In genomic region chr18:57128229-57128911, GRCh38 we compare ENCODE assay signal across 28 cellular contexts. TPM values are rescaled to one million over a fixed set of nuclear protein-coding genes. Genes with fewer than 3 reads are reported as not detected.
DNase-seq lines count a peak whose midpoint lies in the region; ATAC-seq, FAIRE-seq and TF ChIP-seq lines count a peak whose summit lies in the region.
"Had no signal": no experiment of that assay in that cellular context is flagged by ENCODE, and none has a peak within 500 bp of the region (broad histone marks: within the 10 kb centered on the region; RNA-seq: fewer than 3 reads in every experiment).

No MANE protein-coding gene starts in this region.

- H3K9me3 ChIP-seq in BE2C (no peaks in the 10 kb centered on the region), GM12878 (replicated peaks; ENCODE audit: control insufficient read depth, insufficient read depth, low read length) (no peaks in the 10 kb centered on the region), liver (ENCODE audit: control insufficient read depth in 4 of 4, low read length in 3 of 4) (no peaks in the 10 kb centered on the region)
- H3K9me3 ChIP-seq: BLaER1, MG63, SJCRH30 had no signal

- no peaks in the 10 kb centered on the region for H3K79me2 ChIP-seq in GM12878 (ENCODE audit: control insufficient read depth, insufficient read depth, low read length)

- BruUV-seq in GM12878 (replicated peaks; lab: Mats Ljungman, UMichigan), result no TSS peak

- H3K27me3 ChIP-seq in BE2C (no peaks in the 10 kb centered on the region), GM12878 (replicated peaks in 1 of 2; ENCODE audit: control insufficient read depth in 2 of 2, insufficient read depth in 2 of 2, low read length in 1 of 2) (no peaks in the 10 kb centered on the region; a peak in 1 of 4 replicates), liver (ENCODE audit: control insufficient read depth in 4 of 4, insufficient read depth in 4 of 4, low read length in 3 of 4) (no peaks in the 10 kb centered on the region)
- H3K27me3 ChIP-seq: BLaER1, MG63, SJCRH30 had no signal

- CTCF ChIA-PET in GM12878 (lab: Yijun Ruan, JAX), result interaction anchor here (0.6 kb wide), 1 partner anchor 379 kb away, joined by 3 read pairs; no protein-coding TSS in a partner anchor

- in situ Hi-C loops in GM12878 (cut with MboI), result no loop called here

- TF ChIP-seq POLR2A in GM12878 (IDR thresholded peaks at IDR 0.05; ENCODE audit: low read depth, low read length), result no peak

- H3K4me1 ChIP-seq in BE2C (no peaks in the 10 kb centered on the region), GM12878 (ENCODE audit: control insufficient read depth, insufficient read depth, low read length) (no peaks in the 10 kb centered on the region), liver (ENCODE audit: control insufficient read depth in 4 of 4, insufficient read depth in 4 of 4, low read length in 3 of 4) (peaks cover 5 to 23% (median 12%) of the 10 kb centered on the region in 4 donors)
- H3K4me1 ChIP-seq: BLaER1, SJCRH30 had no signal

- no peak overlapping the region for H3K4me3 ChIP-seq in BE2C (ENCODE audit: low read depth, low read length)
- H3K4me3 ChIP-seq in GM12878, result no peak overlapping the region
- H3K4me3 ChIP-seq in liver (ENCODE audit: low read depth in 1 of 3, low read length in 3 of 3), result no peak overlapping the region
- H3K4me3 ChIP-seq: BLaER1, MG63, PC-9, SJCRH30 had no signal

- DNase-seq in BE2C (peak; percentile 14), NCI-H146 treated with DMSO at 0.1 percent for 48 hours (lab: John Stamatoyannopoulos, UW; ENCODE audit: unreplicated experiment) (peak; percentile 25), GM12878 (ENCODE audit: low read depth, low spot score) (no peak), hypothalamus (lab: John Stamatoyannopoulos, UW) (no peak)
- no peak for DNase-seq in activated effector memory CD4-positive, alpha-beta T cell treated with anti-CD3 and anti-CD28 coated beads, Interleukin-2, amount 50 U/mL, for 16 hours
- DNase-seq: 8988T; CD4-positive, alpha-beta T cell; COR-L47; GDM1; H7; HFFc6; KBM-7; MG63; NCI-H1105 treated with DMSO at 0.1 percent for 48 hours; NCI-H1694 treated with DMSO at 0.1 percent for 48 hours; NCI-H2081 treated with DMSO at 0.1 percent for 48 hours; NCI-H526 treated with DMSO at 0.1 percent for 48 hours; PC-9; SJCRH30 had no signal

- POLR2A ChIA-PET in GM12878 (lab: Charles Lee), result no interaction called here

- TF ChIP-seq CTCF in BE2C (IDR thresholded peaks at IDR 0.05; ENCODE audit: low read depth, low read length) (no peak), GM12878 (IDR thresholded peaks at IDR 0.05 in 2 of 3, conservative IDR thresholded peaks at IDR 0.05 in 1 of 3; ENCODE audit: control insufficient read depth in 2 of 3, extremely low read depth in 1 of 3, insufficient read depth in 1 of 3, low read depth in 3 of 3, low read length in 3 of 3) (no peak), liver (IDR thresholded peaks at IDR 0.05; ENCODE audit: low read depth, low read length, missing input control) (no peak)

- FAIRE-seq in GM12878 (lab: Jason Lieb, UNC), result no peak
- FAIRE-seq: GM12891 had no signal

- TF ChIP-seq EP300 in GM12878 (IDR thresholded peaks at IDR 0.05; ENCODE audit: borderline replicate concordance in 1 of 2, control insufficient read depth in 1 of 2, low read depth in 2 of 2, low read length in 2 of 2), result no peak

- H3K9ac ChIP-seq in GM12878 (ENCODE audit: control insufficient read depth, insufficient read depth, low read length) (no peak overlapping the region), liver (ENCODE audit: low read depth in 1 of 2, low read length in 2 of 2) (no peak overlapping the region)
- H3K9ac ChIP-seq: BLaER1 had no signal

- H3K27ac ChIP-seq in GM12878 (ENCODE audit: control insufficient read depth, insufficient read depth), result no peak overlapping the region
- H3K27ac ChIP-seq in liver (ENCODE audit: low read depth in 1 of 2, low read length in 2 of 2), result no peak overlapping the region
- H3K27ac ChIP-seq: BLaER1, PC-9, SJCRH30 had no signal

- SMC1A ChIA-PET in GM12878 (lab: Charles Lee; ENCODE audit: uncharacterized antibody, unreplicated experiment), result interaction anchor here (0.7 to 1.2 kb wide), 2 partner anchors 18 to 22 kb away, joined by 3 to 4 read pairs; no protein-coding TSS in a partner anchor

- no peaks in the 10 kb centered on the region for H4K20me1 ChIP-seq in GM12878 (ENCODE audit: control insufficient read depth, insufficient read depth)
- H4K20me1 ChIP-seq: BLaER1 had no signal

- no peak overlapping the region for H3K4me2 ChIP-seq in GM12878 (ENCODE audit: control insufficient read depth, insufficient read depth)
- H3K4me2 ChIP-seq: BLaER1, PC-9 had no signal

- RAD21 ChIA-PET in GM12878 (lab: Charles Lee; ENCODE audit: unreplicated experiment), result no interaction called here

- no peak for TF ChIP-seq RAD21 in GM12878 (IDR thresholded peaks at IDR 0.05; ENCODE audit: insufficient read depth, low read depth, low read length)
- peak; percentile 44 to 54 for TF ChIP-seq RAD21 in liver (IDR thresholded peaks at IDR 0.05)

- H2AFZ ChIP-seq in GM12878 (ENCODE audit: control insufficient read depth, low read depth, low read length), result no peak overlapping the region
- H2AFZ ChIP-seq: PC-9 had no signal

- 40% methylated on average over 8 of the region's 8 CpGs for WGBS in GM12878 (ENCODE audit: insufficient coverage, insufficient replicate concordance, low lambda C conversion rate, missing lambda C conversion rate)
- WGBS in liver, result 49% methylated on average over 8 of the region's 8 CpGs

- H3K36me3 ChIP-seq in BE2C (no peaks in the 10 kb centered on the region), GM12878 (ENCODE audit: control insufficient read depth in 2 of 2, insufficient read depth in 2 of 2, low read length in 1 of 2) (no peaks in the 10 kb centered on the region), liver (ENCODE audit: control insufficient read depth in 4 of 4, insufficient read depth in 3 of 4, low read depth in 1 of 4, low read length in 3 of 4) (no peaks in the 10 kb centered on the region)
- H3K36me3 ChIP-seq: BLaER1, MG63, SJCRH30 had no signal

- intact Hi-C loops in GM12878 (cut with micrococcal nuclease; ENCODE audit: unreplicated experiment), result no loop called here

- ATAC-seq in GM12878, result no peak
- ATAC-seq in GM18498 (IDR thresholded peaks at IDR 0.05; ENCODE audit: unreplicated experiment), result no peak
- ATAC-seq: Right ventricle myocardium inferior had no signal

TF ChIP-seq in GM12878, 131 proteins besides CTCF, POLR2A, EP300 and RAD21 (continues in another document):
- no peak for TF ChIP-seq BCL11A (IDR thresholded peaks at IDR 0.05; ENCODE audit: low read depth, low read length)

TF ChIP-seq in liver, 16 proteins besides CTCF, POLR2A, EP300 and RAD21 (continues in another document):
- TF ChIP-seq HNF4G (IDR thresholded peaks at IDR 0.05), result peak; percentile 65
- no peak for TF ChIP-seq EGR1 (IDR thresholded peaks at IDR 0.05; ENCODE audit: low read depth in 2 of 2)
- TF ChIP-seq HNF4A (conservative IDR thresholded peaks at IDR 0.05), result peak; percentile 88 to 91
- TF ChIP-seq REST (IDR thresholded peaks at IDR 0.05), result peak; percentile 97

RNA-seq across cellular contexts. Expression of gene BOD1L2, which starts 18.5 kb away (rescaled TPM):
- polyA plus RNA-seq in BE2C (2012; ENCODE audit: insufficient read depth, insufficient read length, low read depth), result not detected
- not detected in 2 replicates for total RNA-seq in GM12878 (2013; cell fraction: nucleolus; rRNA removed)
- total RNA-seq in GM12878 (2014; rRNA removed), result not detected in 2 replicates
- total RNA-seq in GM12878 (2014; rRNA removed; fragmentation: Illumina TruSeq; extraction: Trizol), result not detected in 2 replicates
- total RNA-seq in GM12878 (2021), result not detected in 2 replicates
- not detected for polyA plus RNA-seq in GM12878 (2011; ENCODE audit: low read depth)
- polyA plus RNA-seq in GM12878 (2011; rRNA removed), result not detected in 2 replicates
- not detected in 2 replicates for polyA plus RNA-seq in GM12878 (2011; cell fraction: cytosol; rRNA removed)
- not detected in 2 replicates for polyA plus RNA-seq in GM12878 (2011; cell fraction: nucleus; rRNA removed)
- polyA plus RNA-seq in GM12878 (2012), result not detected in 2 replicates
- not detected in 2 replicates for polyA plus RNA-seq in GM12878 (2014; fragmentation: Illumina TruSeq; extraction: Trizol)
- polyA plus RNA-seq in GM12878 (2014; fragmentation: Nextera tagmentation; extraction: Ambion mirVana), result not detected
- not detected in 2 replicates for polyA plus RNA-seq in GM12878 (2014; rRNA removed)
- polyA plus RNA-seq in GM12878 (2016; fragmentation: Nextera tagmentation; extraction: Ambion mirVana), result not detected
- not detected in 2 replicates for polyA minus RNA-seq in GM12878 (2011; rRNA and poly(A)+ RNA removed)
- not detected in 2 replicates for polyA minus RNA-seq in GM12878 (2011; cell fraction: cytosol; rRNA and poly(A)+ RNA removed)
- not detected in 2 replicates for polyA minus RNA-seq in GM12878 (2011; cell fraction: nucleus; rRNA and poly(A)+ RNA removed)
- total RNA-seq in liver, result not detected
- not detected for polyA plus RNA-seq in liver
- total RNA-seq: CD4-positive, alpha-beta T cell; HFFc6; HT1080; LHCN-M2; NCI-H460; PC-9; Right ventricle myocardium inferior; RPMI7951; SJCRH30 had no signal

Comparison
In these comparisons a context has a peak if more than half of its experiments do, and no peak if none do; other contexts are left out.
1. DNase-seq: peak in BE2C (single experiment) and NCI-H146 treated with DMSO at 0.1 percent for 48 hours (single experiment); none in GM12878 (single experiment), activated effector memory CD4-positive, alpha-beta T cell treated with anti-CD3 and anti-CD28 coated beads, Interleukin-2, amount 50 U/mL, for 16 hours (single experiment) and hypothalamus (0 of 51).